1 cellular context compared by ENCODE assay signal in the genomic region with DNA sequence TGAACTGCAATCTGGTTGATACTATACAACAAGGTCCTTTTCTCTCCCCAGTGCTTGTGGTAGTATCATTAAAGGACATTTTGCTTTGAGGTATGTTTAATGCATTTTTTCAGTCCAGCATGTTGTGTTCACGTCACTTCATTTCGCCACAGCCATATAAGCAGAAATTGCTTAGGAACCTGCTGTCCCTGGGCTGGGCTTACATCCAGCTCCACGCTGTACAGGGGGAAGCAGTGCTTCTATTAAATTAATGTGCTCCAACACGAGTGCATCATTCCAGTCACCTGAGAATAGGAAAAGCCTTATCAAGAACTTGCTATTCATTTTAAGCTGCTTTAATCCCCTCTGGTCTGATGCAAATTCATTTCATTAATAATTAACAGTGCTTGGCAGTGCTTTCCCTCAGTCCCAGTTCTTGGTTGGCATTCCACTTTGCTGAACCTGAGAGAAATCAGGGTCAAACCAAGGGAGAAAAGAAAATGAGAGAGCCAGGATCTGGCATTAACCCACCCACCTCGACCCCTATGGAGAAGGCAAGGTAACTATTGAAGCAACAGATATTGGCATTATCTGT.
TF ChIP-seq lines count a peak whose summit lies in the region.

No MANE protein-coding gene starts in this region.

TF ChIP-seq in HepG2, 621 proteins besides CTCF, POLR2A, EP300 and RAD21 (continued from another document):
- TF ChIP-seq, protein P1, sequence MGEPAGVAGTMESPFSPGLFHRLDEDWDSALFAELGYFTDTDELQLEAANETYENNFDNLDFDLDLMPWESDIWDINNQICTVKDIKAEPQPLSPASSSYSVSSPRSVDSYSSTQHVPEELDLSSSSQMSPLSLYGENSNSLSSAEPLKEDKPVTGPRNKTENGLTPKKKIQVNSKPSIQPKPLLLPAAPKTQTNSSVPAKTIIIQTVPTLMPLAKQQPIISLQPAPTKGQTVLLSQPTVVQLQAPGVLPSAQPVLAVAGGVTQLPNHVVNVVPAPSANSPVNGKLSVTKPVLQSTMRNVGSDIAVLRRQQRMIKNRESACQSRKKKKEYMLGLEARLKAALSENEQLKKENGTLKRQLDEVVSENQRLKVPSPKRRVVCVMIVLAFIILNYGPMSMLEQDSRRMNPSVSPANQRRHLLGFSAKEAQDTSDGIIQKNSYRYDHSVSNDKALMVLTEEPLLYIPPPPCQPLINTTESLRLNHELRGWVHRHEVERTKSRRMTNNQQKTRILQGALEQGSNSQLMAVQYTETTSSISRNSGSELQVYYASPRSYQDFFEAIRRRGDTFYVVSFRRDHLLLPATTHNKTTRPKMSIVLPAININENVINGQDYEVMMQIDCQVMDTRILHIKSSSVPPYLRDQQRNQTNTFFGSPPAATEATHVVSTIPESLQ (CRISPR knock-in tag; conservative IDR thresholded peaks at IDR 0.05): no peak
- TF ChIP-seq STAG1 (CRISPR knock-in tag; IDR thresholded peaks at IDR 0.05) (no peak), IRX3 (CRISPR knock-in tag; IDR thresholded peaks at IDR 0.05; ENCODE audit: borderline replicate concordance, low read depth) (no peak)
TF ChIP-seq in HepG2: peak in this region for 0.
